ENCODE assay signal across 9 cellular contexts in the genomic region with DNA sequence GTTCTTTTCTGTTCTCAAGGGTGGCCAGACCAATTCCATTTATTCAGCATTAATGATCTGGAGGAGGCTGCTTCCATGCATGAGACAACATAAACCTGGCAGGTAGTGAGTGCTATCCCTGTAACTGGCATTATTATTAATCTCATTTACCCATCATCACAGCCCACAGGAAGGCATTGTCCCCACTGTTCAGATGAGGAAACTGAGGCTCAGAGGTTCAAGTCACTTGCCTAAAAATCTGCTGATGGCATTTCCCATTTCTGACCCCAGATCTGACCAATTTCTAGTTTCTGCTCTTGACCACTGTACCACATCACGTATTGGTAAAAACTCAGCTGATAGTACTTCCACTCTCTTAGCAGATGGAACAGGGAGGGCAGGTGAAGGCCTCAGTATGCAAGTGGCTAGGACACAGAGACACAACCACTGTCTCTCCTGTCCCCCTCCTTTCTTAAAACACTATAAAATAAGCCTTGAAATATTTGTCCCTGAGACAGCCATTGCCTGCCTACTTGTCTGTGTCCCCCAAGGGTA. TPM values are rescaled to one million over a fixed set of nuclear protein-coding genes. Genes with fewer than 3 reads are reported as not detected.
DNase-seq lines count a peak whose midpoint lies in the region; ATAC-seq, FAIRE-seq and TF ChIP-seq lines count a peak whose summit lies in the region.
"Had no signal": no experiment of that assay in that cellular context is flagged by ENCODE, and none has a peak within 500 bp of the region (broad histone marks: within the 10 kb centered on the region; RNA-seq: fewer than 3 reads in every experiment).

No MANE protein-coding gene starts in this region.

- H3K4me3 ChIP-seq in right atrium auricular region = peak overlapping the region; percentile 41 to 52
- peak overlapping the region; percentile 82; the same call in 1 of the 2 replicates for H3K4me3 ChIP-seq in GM12878
- peak overlapping the region; percentile 54 for H3K4me3 ChIP-seq in mononuclear cell (ENCODE audit: low read length)
- H3K4me3 ChIP-seq in vagina = peak overlapping the region; percentile 45 to 51

- peak; percentile 4 for DNase-seq in right atrium auricular region (ENCODE audit: low spot score)
- no peak for DNase-seq in Right ventricle myocardium superior
- no peak for DNase-seq in GM12878 (ENCODE audit: low read depth, low spot score)
- peak in 1 of 2 donors; percentile 69 for DNase-seq in vagina (ENCODE audit: extremely low spot score in 2 of 2)
- DNase-seq in activated CD4-positive, alpha-beta T cell treated with anti-CD3 and anti-CD28 coated beads for 4 hours = no peak
- DNase-seq: NCI-H2081 had no signal

- POLR2A ChIA-PET in GM12878 (lab: Charles Lee) = interaction anchor here (0.9 to 1.3 kb wide), 2 partner anchors 14 to 32 kb away, joined by 3 to 4 read pairs; no protein-coding TSS in a partner anchor

- H3K9ac ChIP-seq in GM12878 (ENCODE audit: control insufficient read depth, insufficient read depth, low read length) = peak overlapping the region; percentile 43

- no TSS peak for BruUV-seq in GM12878 (replicated peaks; lab: Mats Ljungman, UMichigan)

- CTCF ChIA-PET in GM12878 (lab: Yijun Ruan, JAX) = interaction anchor here (0.9 to 5.8 kb wide), 4 partner anchors 33 to 85 kb away, joined by 4 to 116 read pairs (median 6); partner anchors contain the start of genes EPM2AIP1 and MLH1

- FAIRE-seq in GM12878 (lab: Jason Lieb, UNC) = no peak

- intact Hi-C loops in Right ventricle myocardium superior (cut with DNase I) = no loop called here
- intact Hi-C loops in GM12878 (cut with micrococcal nuclease; ENCODE audit: unreplicated experiment) = loop anchor here (1.0 kb wide), 1 partner anchor 50 kb away; no protein-coding TSS in a partner anchor
- intact Hi-C loops in vagina (cut with DNase I) = no loop called here

- SMC1A ChIA-PET in GM12878 (lab: Charles Lee; ENCODE audit: uncharacterized antibody, unreplicated experiment) = interaction anchor here (0.9 to 7.2 kb wide), 8 partner anchors 9 to 305 kb away, joined by 3 to 76 read pairs (median 8); no protein-coding TSS in a partner anchor

- H2AFZ ChIP-seq in GM12878 (ENCODE audit: control insufficient read depth, low read depth, low read length) = peak overlapping the region; percentile 86

- H4K20me1 ChIP-seq in GM12878 (ENCODE audit: control insufficient read depth, insufficient read depth) = no peaks in the 10 kb centered on the region

- WGBS in GM12878 (ENCODE audit: insufficient coverage, insufficient replicate concordance, low lambda C conversion rate, missing lambda C conversion rate) = 50% methylated on average over 1 of the region's 1 CpG

- TF ChIP-seq RAD21 in GM12878 (IDR thresholded peaks at IDR 0.05; ENCODE audit: insufficient read depth, low read depth, low read length) = no peak

- H3K27me3 ChIP-seq in right atrium auricular region = no peaks in the 10 kb centered on the region
- H3K27me3 ChIP-seq in GM12878 (replicated peaks in 1 of 2; ENCODE audit: control insufficient read depth in 2 of 2, insufficient read depth in 2 of 2, low read length in 1 of 2) = peaks cover 0 to 1% of the 10 kb centered on the region in 2 experiments; a peak in 1 of 4 replicates
- no peaks in the 10 kb centered on the region for H3K27me3 ChIP-seq in mononuclear cell (ENCODE audit: insufficient read depth, low read length)
- no peaks in the 10 kb centered on the region for H3K27me3 ChIP-seq in vagina

- TF ChIP-seq CTCF in right atrium auricular region (IDR thresholded peaks at IDR 0.05) (no peak), GM12878 (IDR thresholded peaks at IDR 0.05 in 2 of 3, conservative IDR thresholded peaks at IDR 0.05 in 1 of 3; ENCODE audit: control insufficient read depth in 2 of 3, extremely low read depth in 1 of 3, insufficient read depth in 1 of 3, low read depth in 3 of 3, low read length in 3 of 3) (no peak), vagina (IDR thresholded peaks at IDR 0.05) (no peak)

- ATAC-seq in Right ventricle myocardium superior (ENCODE audit: poor library complexity) (no peak), GM12878 (peak; percentile 9), GM19463 (IDR thresholded peaks at IDR 0.05; ENCODE audit: unreplicated experiment) (no peak), esophagus mucosa (no peak)

- H3K27ac ChIP-seq in right atrium auricular region (peak overlapping the region; percentile 49 to 69), GM12878 (ENCODE audit: control insufficient read depth, insufficient read depth) (peak overlapping the region; percentile 36), vagina (peak overlapping the region; percentile 84)

- H3K36me3 ChIP-seq in right atrium auricular region (no peaks in the 10 kb centered on the region), GM12878 (ENCODE audit: control insufficient read depth in 2 of 2, insufficient read depth in 2 of 2, low read length in 1 of 2) (no peaks in the 10 kb centered on the region), vagina (no peaks in the 10 kb centered on the region)

- H3K9me3 ChIP-seq in right atrium auricular region (no peaks in the 10 kb centered on the region), GM12878 (replicated peaks; ENCODE audit: control insufficient read depth, insufficient read depth, low read length) (no peaks in the 10 kb centered on the region; the same call in 2 of the 3 replicates), mononuclear cell (ENCODE audit: low read depth, low read length) (no peaks in the 10 kb centered on the region), vagina (no peaks in the 10 kb centered on the region)

- TF ChIP-seq EP300 in GM12878 (IDR thresholded peaks at IDR 0.05; ENCODE audit: borderline replicate concordance in 1 of 2, control insufficient read depth in 1 of 2, low read depth in 2 of 2, low read length in 2 of 2) = no peak

- RAD21 ChIA-PET in GM12878 (lab: Charles Lee; ENCODE audit: unreplicated experiment) = interaction anchor here (1.3 to 6.6 kb wide), 3 partner anchors 19 to 49 kb away, joined by 3 to 83 read pairs (median 8); no protein-coding TSS in a partner anchor

- TF ChIP-seq POLR2A in GM12878 (IDR thresholded peaks at IDR 0.05; ENCODE audit: low read depth, low read length) (no peak), vagina (IDR thresholded peaks at IDR 0.05) (no peak)

- H3K4me1 ChIP-seq in right atrium auricular region (peaks cover 0 to 42% of the 10 kb centered on the region in 2 donors), GM12878 (ENCODE audit: control insufficient read depth, insufficient read depth, low read length) (peaks cover 23% of the 10 kb centered on the region), mononuclear cell (ENCODE audit: insufficient read depth, low read length) (peaks cover 73% of the 10 kb centered on the region), vagina (peaks cover 39% of the 10 kb centered on the region)

- in situ Hi-C loops in GM12878 (cut with MboI) = no loop called here

- H3K79me2 ChIP-seq in GM12878 (ENCODE audit: control insufficient read depth, insufficient read depth, low read length) = no peaks in the 10 kb centered on the region; the same call in 1 of the 2 replicates

- H3K4me2 ChIP-seq in GM12878 (ENCODE audit: control insufficient read depth, insufficient read depth) = peak overlapping the region; percentile 75

TF ChIP-seq in GM12878, 131 proteins besides CTCF, POLR2A, EP300 and RAD21:
- TF ChIP-seq TARDBP (IDR thresholded peaks at IDR 0.05; ENCODE audit: borderline replicate concordance) (no peak), RUNX3 (IDR thresholded peaks at IDR 0.05; ENCODE audit: low read length) (peak; percentile 35; the same call in 1 of the 2 replicates)
TF ChIP-seq in GM12878: peak in this region for 1.

RNA-seq across cellular contexts. Expression of gene TRANK1, which starts 36.1 kb away (rescaled TPM):
- total RNA-seq in right atrium auricular region (10 to 100 TPM in 1 of 2 donors, 1 to 10 TPM in 1; 5.7 to 10.3 TPM), Right ventricle myocardium superior (3.4 TPM), GM12878 (2014; rRNA removed) (1.7 and 2.6 TPM in 2 replicates), GM12878 (2014; rRNA removed; fragmentation: Illumina TruSeq; extraction: Trizol) (1.3 and 2.0 TPM in 2 replicates), GM12878 (2021) (3.7 and 4.4 TPM in 2 replicates), mononuclear cell (42.4 TPM), vagina (17.7 TPM), esophagus mucosa (4.3 TPM)
- 18.5 and 20.6 TPM in 2 replicates for total RNA-seq in GM12878 (2013; cell fraction: nucleolus; rRNA removed)
- polyA plus RNA-seq in GM12878 (2011; ENCODE audit: low read depth) = 7.5 TPM
- polyA plus RNA-seq in GM12878 (2011; rRNA removed) (6.2 and 8.8 TPM in 2 replicates), GM12878 (2014; fragmentation: Illumina TruSeq; extraction: Trizol) (2.4 and 3.2 TPM in 2 replicates), GM12878 (2014; fragmentation: Nextera tagmentation; extraction: Ambion mirVana) (under 1 TPM; 0.46 to 0.63 TPM), GM12878 (2014; rRNA removed) (1.0 and 1.1 TPM in 2 replicates), GM12878 (2016; fragmentation: Nextera tagmentation; extraction: Ambion mirVana) (under 1 TPM; 0.60 to 0.75 TPM)
- polyA plus RNA-seq in GM12878 (2011; cell fraction: cytosol; rRNA removed) = 6.0 and 8.8 TPM in 2 replicates
- polyA plus RNA-seq in GM12878 (2011; cell fraction: nucleus; rRNA removed) = 8.4 and 10.5 TPM in 2 replicates
- polyA plus RNA-seq in GM12878 (2012) = 4.4 and 4.6 TPM in 2 replicates
- polyA minus RNA-seq in GM12878 (2011; rRNA and poly(A)+ RNA removed) = 14.5 and 14.8 TPM in 2 replicates
- polyA minus RNA-seq in GM12878 (2011; cell fraction: cytosol; rRNA and poly(A)+ RNA removed) = 4.7 and 5.3 TPM in 2 replicates
- 12.2 and 23.5 TPM in 2 replicates for polyA minus RNA-seq in GM12878 (2011; cell fraction: nucleus; rRNA and poly(A)+ RNA removed)
